Comparison of ENCODE assay signal across 9 cellular contexts in genomic region chr14:104094709-104095425, GRCh38. TPM values are rescaled to one million over a fixed set of nuclear protein-coding genes. Genes with fewer than 3 reads are reported as not detected.
DNase-seq lines count a peak whose midpoint lies in the region; ATAC-seq, FAIRE-seq and TF ChIP-seq lines count a peak whose summit lies in the region.
"Had no signal": no experiment of that assay in that cellular context is flagged by ENCODE, and none has a peak within 500 bp of the region (broad histone marks: within the 10 kb centered on the region; RNA-seq: fewer than 3 reads in every experiment).

No MANE protein-coding gene starts in this region.

- CTCF ChIA-PET in HepG2 (lab: Yijun Ruan, JAX; ENCODE audit: low intra/inter-chr PET ratio, low total read pairs), result interaction anchor here (1.0 to 1.4 kb wide), 3 partner anchors 17 to 43 kb away, joined by 3 to 6 read pairs (median 5); no protein-coding TSS in a partner anchor

- POLR2A ChIA-PET in HepG2 (lab: Yijun Ruan, JAX), result no interaction called here

- in situ Hi-C loops in HepG2 (cut with HindIII; ENCODE audit: extremely low pct_ligation_motif_present, low pct_unique_long_range_greater_than_20kb), result loop anchor here (5.0 kb wide), 1 partner anchor 37 kb away; no protein-coding TSS in a partner anchor

- ATAC-seq in HepG2 (peak; percentile 76), GM21390 (IDR thresholded peaks at IDR 0.05; ENCODE audit: unreplicated experiment) (no peak), GM21423 (IDR thresholded peaks at IDR 0.05; ENCODE audit: unreplicated experiment) (no peak)

- peaks cover 7% of the 10 kb centered on the region; the same call in 1 of the 2 replicates for H3K4me1 ChIP-seq in HepG2 (ENCODE audit: insufficient read depth, low read length)

- intact Hi-C loops in HepG2 (cut with micrococcal nuclease; ENCODE audit: unreplicated experiment), result no loop called here

- no peaks in the 10 kb centered on the region; the same call in 1 of the 2 replicates for H4K20me1 ChIP-seq in HepG2 (ENCODE audit: insufficient read depth, low read length)

- H3K9me3 ChIP-seq in HepG2 (ENCODE audit: low read length), result no peaks in the 10 kb centered on the region

- no peak overlapping the region for H2AFZ ChIP-seq in HepG2 (ENCODE audit: low read length)

- H3K4me2 ChIP-seq in HepG2 (ENCODE audit: low read depth, low read length), result no peak overlapping the region

- H3K79me2 ChIP-seq in HepG2 (ENCODE audit: insufficient read depth, low read length), result no peaks in the 10 kb centered on the region

- WGBS in HepG2 (ENCODE audit: low lambda C conversion rate), result no CpG with 5 or more reads among the region's 35 CpGs

- peak; percentile 38; the same call in 1 of the 2 replicates for TF ChIP-seq RAD21 in HepG2 (CRISPR knock-in tag; IDR thresholded peaks at IDR 0.05)

- TF ChIP-seq EP300 in HepG2 (IDR thresholded peaks at IDR 0.05; ENCODE audit: low read depth in 2 of 2, low read length in 2 of 2), result no peak
- no peak for TF ChIP-seq EP300 in HepG2 (CRISPR knock-in tag; IDR thresholded peaks at IDR 0.05; ENCODE audit: borderline replicate concordance)

- H3K4me3 ChIP-seq in GM12865 (ENCODE audit: low read depth, low read length), result no peak overlapping the region
- H3K4me3 ChIP-seq in HepG2 (replicated peaks in 1 of 3; ENCODE audit: insufficient read depth in 1 of 3, low read depth in 2 of 3, low read length in 3 of 3), result no peak overlapping the region

- no peak overlapping the region for H3K27ac ChIP-seq in HepG2 (ENCODE audit: extremely low read length, insufficient read depth, low read length)

- no peak for FAIRE-seq in HepG2 (lab: Jason Lieb, UNC)
- FAIRE-seq: colon had no signal

- BruUV-seq in HepG2 (replicated peaks; lab: Mats Ljungman, UMichigan), result no TSS peak

- no peaks in the 10 kb centered on the region for H3K36me3 ChIP-seq in HepG2 (replicated peaks in 1 of 2; ENCODE audit: control insufficient read depth in 1 of 2, insufficient read depth in 2 of 2, low read length in 2 of 2)

- H3K9ac ChIP-seq in HepG2 (ENCODE audit: insufficient read depth, low read depth, low read length), result no peak overlapping the region

- TF ChIP-seq POLR2A in HepG2 (IDR thresholded peaks at IDR 0.05; ENCODE audit: insufficient read depth in 1 of 2, low read depth in 2 of 2, low read length in 2 of 2), result no peak

- peak; percentile 89 for TF ChIP-seq CTCF in GM12865 (IDR thresholded peaks at IDR 0.05; ENCODE audit: insufficient read depth, low read depth, low read length, missing control alignments)
- TF ChIP-seq CTCF in HepG2 (CRISPR knock-in tag; IDR thresholded peaks at IDR 0.05), result peak; percentile 90

- H3K27me3 ChIP-seq in HepG2 (ENCODE audit: control insufficient read depth in 1 of 2, insufficient read depth in 2 of 2, low read length in 2 of 2), result peaks cover 3 to 22% of the 10 kb centered on the region in 2 experiments; a peak in 3 of 5 replicates

- peak; percentile 54 for DNase-seq in GM12865 (ENCODE audit: low read depth)
- peak; percentile 63 for DNase-seq in NCI-H1105 (lab: John Stamatoyannopoulos, UW)
- DNase-seq in activated CD4-positive, alpha-beta T cell treated with anti-CD3 and anti-CD28 coated beads for 1 hour, result peak; percentile 60
- DNase-seq in central memory CD4-positive, alpha-beta T cell, result peak; percentile 51
- DNase-seq in HepG2 (ENCODE audit: low spot score), result no peak
- DNase-seq in stimulated activated CD8-positive, alpha-beta memory T cell treated with anti-CD3 and anti-CD28 coated beads, Interleukin-12 subunit alpha, Interleukin-12 subunit beta, amount 100 ng/mL, for 24 hours (ENCODE audit: extremely low read depth), result peak; percentile 28

TF ChIP-seq in HepG2, 621 proteins besides CTCF, POLR2A, EP300 and RAD21:
- TF ChIP-seq KDM2A (CRISPR knock-in tag; IDR thresholded peaks at IDR 0.05; ENCODE audit: borderline replicate concordance, low read depth) (peak; percentile 37; the same call in 1 of the 2 replicates), ZNF530 (CRISPR knock-in tag; IDR thresholded peaks at IDR 0.05; ENCODE audit: low read depth) (no peak), HNRNPLL (IDR thresholded peaks at IDR 0.05; ENCODE audit: low read depth, low read length, poor library complexity, severe bottlenecking) (peak; percentile 22), ZFX (CRISPR knock-in tag; IDR thresholded peaks at IDR 0.05; ENCODE audit: low read depth) (peak; percentile 65), STAG1 (CRISPR knock-in tag; IDR thresholded peaks at IDR 0.05) (peak; percentile 57), EED (CRISPR knock-in tag; IDR thresholded peaks at IDR 0.05) (no peak), XRCC5 (optimal IDR thresholded peaks at IDR 0.05; ENCODE audit: low read length) (peak; percentile 88), NFKB2 (CRISPR knock-in tag; IDR thresholded peaks at IDR 0.05; ENCODE audit: borderline replicate concordance) (peak; percentile 29; the same call in 1 of the 2 replicates)

RNA-seq across cellular contexts. Expression of gene ASPG, which starts 9.4 kb away (rescaled TPM):
- not detected in 2 replicates for total RNA-seq in HepG2 (2016; rRNA removed; fragmentation: Illumina TruSeq; extraction: Trizol)
- not detected in 2 replicates for total RNA-seq in HepG2 (2016; cell fraction: cytosol; rRNA removed; fragmentation: Illumina TruSeq; extraction: Trizol; ENCODE audit: low read depth)
- total RNA-seq in HepG2 (2016; cell fraction: insoluble cytoplasmic fraction; rRNA removed; fragmentation: Illumina TruSeq; extraction: Trizol), result not detected in 2 replicates
- total RNA-seq in HepG2 (2016; cell fraction: membrane; rRNA removed; fragmentation: Illumina TruSeq; extraction: Trizol), result not detected in 2 replicates
- not detected in 2 replicates for total RNA-seq in HepG2 (2016; cell fraction: nucleus; rRNA removed; fragmentation: Illumina TruSeq; extraction: Trizol)
- not detected in 2 replicates for polyA plus RNA-seq in HepG2 (2011; rRNA removed)
- not detected in 2 replicates for polyA plus RNA-seq in HepG2 (2011; cell fraction: cytosol; rRNA removed)
- not detected in 2 replicates for polyA plus RNA-seq in HepG2 (2011; cell fraction: nucleus; rRNA removed)
- not detected in 2 replicates for polyA plus RNA-seq in HepG2 (2012)
- polyA plus RNA-seq in HepG2 (2016; cell fraction: cytosol; fragmentation: Illumina TruSeq; extraction: Trizol; ENCODE audit: low read depth), result not detected in 2 replicates
- polyA plus RNA-seq in HepG2 (2016; cell fraction: insoluble cytoplasmic fraction; fragmentation: Illumina TruSeq; extraction: Trizol; ENCODE audit: low read depth), result not detected in 2 replicates
- polyA plus RNA-seq in HepG2 (2016; cell fraction: membrane; fragmentation: Illumina TruSeq; extraction: Trizol; ENCODE audit: low read depth), result not detected in 2 replicates
- not detected in 2 replicates for polyA plus RNA-seq in HepG2 (2016; cell fraction: nucleus; fragmentation: Illumina TruSeq; extraction: Trizol; ENCODE audit: insufficient read depth, low read depth)
- polyA minus RNA-seq in HepG2 (2011; rRNA and poly(A)+ RNA removed; ENCODE audit: low replicate concordance), result 0.37 TPM in 1 of 2 replicates, not detected in the other
- polyA minus RNA-seq in HepG2 (2011; cell fraction: cytosol; rRNA and poly(A)+ RNA removed), result not detected in 2 replicates
- not detected in 2 replicates for polyA minus RNA-seq in HepG2 (2011; cell fraction: nucleus; rRNA and poly(A)+ RNA removed)

RNA-seq across cellular contexts. Expression of gene KIF26A, which starts 43.5 kb away (rescaled TPM):
- not detected in 2 replicates for total RNA-seq in HepG2 (2016; rRNA removed; fragmentation: Illumina TruSeq; extraction: Trizol)
- total RNA-seq in HepG2 (2016; cell fraction: cytosol; rRNA removed; fragmentation: Illumina TruSeq; extraction: Trizol; ENCODE audit: low read depth), result not detected in 2 replicates
- total RNA-seq in HepG2 (2016; cell fraction: insoluble cytoplasmic fraction; rRNA removed; fragmentation: Illumina TruSeq; extraction: Trizol), result not detected in 2 replicates
- not detected in 2 replicates for total RNA-seq in HepG2 (2016; cell fraction: membrane; rRNA removed; fragmentation: Illumina TruSeq; extraction: Trizol)
- total RNA-seq in HepG2 (2016; cell fraction: nucleus; rRNA removed; fragmentation: Illumina TruSeq; extraction: Trizol), result not detected in 2 replicates
- polyA plus RNA-seq in HepG2 (2011; rRNA removed), result not detected in 2 replicates
- not detected in 2 replicates for polyA plus RNA-seq in HepG2 (2011; cell fraction: cytosol; rRNA removed)
- not detected in 2 replicates for polyA plus RNA-seq in HepG2 (2011; cell fraction: nucleus; rRNA removed)
- polyA plus RNA-seq in HepG2 (2012), result not detected in 2 replicates
- not detected in 2 replicates for polyA plus RNA-seq in HepG2 (2016; cell fraction: cytosol; fragmentation: Illumina TruSeq; extraction: Trizol; ENCODE audit: low read depth)
- polyA plus RNA-seq in HepG2 (2016; cell fraction: insoluble cytoplasmic fraction; fragmentation: Illumina TruSeq; extraction: Trizol; ENCODE audit: low read depth), result not detected in 2 replicates
- polyA plus RNA-seq in HepG2 (2016; cell fraction: membrane; fragmentation: Illumina TruSeq; extraction: Trizol; ENCODE audit: low read depth), result not detected in 2 replicates
- not detected in 2 replicates for polyA plus RNA-seq in HepG2 (2016; cell fraction: nucleus; fragmentation: Illumina TruSeq; extraction: Trizol; ENCODE audit: insufficient read depth, low read depth)
- 0.02 and 12.4 TPM in 2 replicates for polyA minus RNA-seq in HepG2 (2011; rRNA and poly(A)+ RNA removed; ENCODE audit: low replicate concordance)
- 0.18 and 0.30 TPM in 2 replicates for polyA minus RNA-seq in HepG2 (2011; cell fraction: cytosol; rRNA and poly(A)+ RNA removed)
- 0.13 TPM in 1 of 2 replicates, not detected in the other for polyA minus RNA-seq in HepG2 (2011; cell fraction: nucleus; rRNA and poly(A)+ RNA removed)
